In genomic region chr1:7941437-7941793, GRCh38 we compare ENCODE assay signal across 12 cellular contexts. TPM values are rescaled to one million over a fixed set of nuclear protein-coding genes. Genes with fewer than 3 reads are reported as not detected.
DNase-seq lines count a peak whose midpoint lies in the region; ATAC-seq and TF ChIP-seq lines count a peak whose summit lies in the region.
"Had no signal": no experiment of that assay in that cellular context is flagged by ENCODE, and none has a peak within 500 bp of the region (broad histone marks: within the 10 kb centered on the region; RNA-seq: fewer than 3 reads in every experiment).

No MANE protein-coding gene starts in this region.

- peak overlapping the region; percentile 45; the same call in 1 of the 2 replicates for H3K27ac ChIP-seq in ACC112 (ENCODE audit: low read depth, low read length)

- no peaks in the 10 kb centered on the region for H3K79me2 ChIP-seq in ACC112 (ENCODE audit: control insufficient read depth, insufficient read depth, low read length, unreplicated experiment)

- H3K27ac Mint-ChIP-seq in activated B cell treated with CpG ODN at 0.5 μM for 24 hours: peak overlapping the region; percentile 41

- H3K36me3 Mint-ChIP-seq in activated B cell treated with CpG ODN at 0.5 μM for 24 hours (ENCODE audit: low read depth): no peaks in the 10 kb centered on the region

- H3K9me3 Mint-ChIP-seq in activated B cell treated with CpG ODN at 0.5 μM for 24 hours: no peaks in the 10 kb centered on the region
- H3K9me3 Mint-ChIP-seq: nephron had no signal

- peaks cover 27% of the 10 kb centered on the region for H3K27me3 Mint-ChIP-seq in activated B cell treated with CpG ODN at 0.5 μM for 24 hours

- intact Hi-C loops in activated B cell treated with CpG ODN at 0.5 μM for 24 hours (cut with micrococcal nuclease): no loop called here
- intact Hi-C loops in left ventricle myocardium superior (cut with micrococcal nuclease): no loop called here

- POLR2A ChIA-PET in activated B cell treated with CpG ODN at 0.5 μM for 24 hours (lab: Charles Lee): interaction anchor here (0.7 to 2.7 kb wide), 2 partner anchors 20 to 1587 kb away, joined by 6 to 16 read pairs; partner anchors contain the start of gene PARK7

- DNase-seq in Daoy (ENCODE audit: low read depth): peak; percentile 68
- DNase-seq in activated B cell treated with CpG ODN at 0.5 μM for 24 hours: no peak
- DNase-seq in kidney tubule cell (ENCODE audit: low spot score): peak; percentile 46
- no peak for DNase-seq in AG20443 (ENCODE audit: low spot score)
- no peak for DNase-seq in left ventricle myocardium superior
- no peak for DNase-seq in NCI-H2227 (lab: John Stamatoyannopoulos, UW; ENCODE audit: unreplicated experiment)
- DNase-seq: NCI-H187 had no signal

- H3K4me1 Mint-ChIP-seq in activated B cell treated with CpG ODN at 0.5 μM for 24 hours: peaks cover 31% of the 10 kb centered on the region

- H2AFZ ChIP-seq in ACC112 (ENCODE audit: low read length, unreplicated experiment): no peak overlapping the region

- H3K27me3 ChIP-seq in ACC112 (ENCODE audit: insufficient read depth, low read length): no peaks in the 10 kb centered on the region
- H3K27me3 ChIP-seq: ascending aorta had no signal

- H3K36me3 ChIP-seq in ACC112 (ENCODE audit: insufficient read depth, low read length): no peaks in the 10 kb centered on the region
- H3K36me3 ChIP-seq: ascending aorta, stomach had no signal

- H3K4me3 ChIP-seq in ACC112 (ENCODE audit: low read depth, low read length): peak overlapping the region; percentile 73

- ATAC-seq in activated B cell treated with CpG ODN at 0.5 μM for 24 hours (ENCODE audit: low read depth) (no peak), left ventricle myocardium superior (no peak), GM21723 (IDR thresholded peaks at IDR 0.05; ENCODE audit: unreplicated experiment) (no peak)

- H3K4me3 Mint-ChIP-seq in activated B cell treated with CpG ODN at 0.5 μM for 24 hours: peak overlapping the region; percentile 61

- TF ChIP-seq CTCF in activated B cell treated with CpG ODN at 0.5 μM for 24 hours (IDR thresholded peaks at IDR 0.05): no peak

- CTCF ChIA-PET in activated B cell treated with CpG ODN at 0.5 μM for 24 hours (lab: Charles Lee): no interaction called here

- peaks cover 21% of the 10 kb centered on the region for H3K4me1 ChIP-seq in ACC112 (ENCODE audit: control insufficient read depth, insufficient read depth, low read length, unreplicated experiment)

RNA-seq across cellular contexts. Expression of gene TNFRSF9, which starts 0.8 kb away (rescaled TPM):
- total RNA-seq in Daoy (2014; rRNA removed; shearing (Covaris generic)): 42.9 and 46.9 TPM in 2 replicates
- total RNA-seq in activated B cell treated with CpG ODN at 0.5 μM for 24 hours: 2.2 and 2.5 TPM in 2 replicates
- not detected for total RNA-seq in left ventricle myocardium superior
- total RNA-seq: ascending aorta had no signal

RNA-seq across cellular contexts. Expression of gene PARK7, which starts 20.1 kb away (rescaled TPM):
- 330 and 448 TPM in 2 replicates for total RNA-seq in Daoy (2014; rRNA removed; shearing (Covaris generic))
- total RNA-seq in activated B cell treated with CpG ODN at 0.5 μM for 24 hours: 242 and 281 TPM in 2 replicates
- total RNA-seq in left ventricle myocardium superior: 335 TPM

Comparison
In these comparisons a context has a peak if more than half of its experiments do, and no peak if none do; other contexts are left out.
1. DNase-seq: peak in Daoy (single experiment) and kidney tubule cell (single experiment); none in activated B cell treated with CpG ODN at 0.5 μM for 24 hours (single experiment), AG20443 (single experiment), left ventricle myocardium superior (single experiment) and NCI-H2227 (single experiment).
2. RNA of gene TNFRSF9, which starts 0.8 kb away (total RNA-seq): 42.9 to 46.9 TPM in Daoy; 2.2 to 2.5 TPM in activated B cell treated with CpG ODN at 0.5 μM for 24 hours and not detected in left ventricle myocardium superior (single experiment); every median in the first group is over 10 times any median in the second.